ENCODE assay signal across 8 cellular contexts in the genomic region with DNA sequence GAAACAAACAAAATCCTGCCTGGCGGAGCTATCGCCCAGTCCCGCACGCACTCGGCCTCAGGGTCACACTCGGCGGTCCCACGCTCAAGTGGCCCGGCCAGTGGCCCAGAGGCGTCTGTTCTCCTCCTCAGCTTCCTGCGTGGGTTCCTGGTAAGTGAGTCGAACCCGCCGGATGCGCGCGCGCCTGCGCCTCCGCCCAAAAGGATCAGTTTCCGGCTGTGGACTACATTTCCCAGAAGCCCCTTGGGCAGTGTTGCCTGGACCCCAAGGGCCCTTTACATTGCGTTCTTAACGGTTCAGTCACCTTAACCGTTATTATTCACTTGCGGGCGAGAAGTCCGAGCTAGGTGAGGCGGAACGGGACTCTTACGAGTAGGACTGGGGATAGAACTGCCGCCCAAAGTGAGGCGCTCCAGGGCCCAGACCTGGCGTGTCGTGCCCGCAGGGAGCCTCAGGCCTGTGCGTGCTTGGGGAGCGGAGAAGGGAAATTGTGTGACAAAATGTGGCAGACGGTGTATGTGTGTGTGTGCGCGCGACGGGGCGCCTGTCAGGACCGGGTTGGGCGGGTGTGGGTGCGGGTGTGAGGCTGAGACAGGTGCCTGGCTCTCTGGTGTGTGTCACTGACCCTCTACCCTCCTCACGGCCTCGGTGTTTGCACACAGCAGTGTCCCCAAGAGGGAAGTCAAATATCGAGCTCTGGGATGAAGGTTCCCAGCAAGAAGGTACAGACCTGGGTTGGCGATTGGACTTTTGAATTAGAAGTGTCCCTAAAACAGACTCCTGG. TPM values are rescaled to one million over a fixed set of nuclear protein-coding genes. Genes with fewer than 3 reads are reported as not detected.
DNase-seq lines count a peak whose midpoint lies in the region; ATAC-seq and TF ChIP-seq lines count a peak whose summit lies in the region.

ZNF546 (plus strand) TSS at position 250 of the 784 bp plus-strand sequence. CDS start 1,267 bp downstream, outside the sequence.

- H3K27me3 ChIP-seq in BE2C = no peaks in the 10 kb centered on the region

- TF ChIP-seq CTCF in BE2C (IDR thresholded peaks at IDR 0.05; ENCODE audit: low read depth, low read length) (no peak), coronary artery (IDR thresholded peaks at IDR 0.05) (no peak)

- H3K9me3 Mint-ChIP-seq in activated CD4-positive, alpha-beta T cell treated with anti-CD3 and anti-CD28 coated beads, Interleukin-2, amount 10 ng/mL, durations not matched to agents 24 days and 14 days = peaks cover 5% of the 10 kb centered on the region

- no peaks in the 10 kb centered on the region for H3K4me1 ChIP-seq in BE2C

- H3K36me3 Mint-ChIP-seq in activated CD4-positive, alpha-beta T cell treated with anti-CD3 and anti-CD28 coated beads, Interleukin-2, amount 10 ng/mL, durations not matched to agents 24 days and 14 days (ENCODE audit: low read depth) = peaks cover 37% of the 10 kb centered on the region

- H3K27ac Mint-ChIP-seq in activated CD4-positive, alpha-beta T cell treated with anti-CD3 and anti-CD28 coated beads, Interleukin-2, amount 10 ng/mL, durations not matched to agents 24 days and 14 days = peak within 1 kb of the TSS; percentile 95

- no peaks in the 10 kb centered on the region for H3K27me3 Mint-ChIP-seq in activated CD4-positive, alpha-beta T cell treated with anti-CD3 and anti-CD28 coated beads, Interleukin-2, amount 10 ng/mL, durations not matched to agents 24 days and 14 days

- intact Hi-C loops in activated CD4-positive, alpha-beta T cell treated with anti-CD3 and anti-CD28 coated beads, Interleukin-2, amount 10 ng/mL, durations not matched to agents 24 days and 14 days (cut with micrococcal nuclease) = loop anchor here (1.0 to 10.0 kb wide), 4 partner anchors 26 to 288 kb away; partner anchors contain the start of genes AKT2, PSMC4, ZNF780A and ZNF780B
- intact Hi-C loops in left colon (cut with DNase I, micrococcal nuclease) = no loop called here

- peak within 1 kb of the TSS; percentile 71 to 93 for H3K27ac ChIP-seq in coronary artery

- H3K9me3 ChIP-seq in BE2C = no peaks in the 10 kb centered on the region

- DNase-seq in BE2C = peak; percentile 90
- peak; percentile 77 for DNase-seq in GM19240 (ENCODE audit: insufficient read length, low spot score)
- peak; percentile 76 to 93 for DNase-seq in NCI-H526 (lab: John Stamatoyannopoulos, UW)
- DNase-seq in activated CD4-positive, alpha-beta T cell treated with anti-CD3 and anti-CD28 coated beads, Interleukin-2, amount 10 ng/mL, durations not matched to agents 24 days and 14 days = peak; percentile 97
- DNase-seq in coronary artery (ENCODE audit: low spot score) = peak; percentile 95
- DNase-seq in left colon = peak; percentile 91 to 93
- DNase-seq in stimulated activated CD4-positive, alpha-beta T cell treated with anti-CD3 and anti-CD28 coated beads, Interleukin-1b, Interleukin-23, amount 100 ng/mL, for 4 hours (ENCODE audit: low read depth in 2 of 2) = peak; percentile 82 to 86

- H3K4me3 ChIP-seq in BE2C (ENCODE audit: low read depth, low read length) (peak within 1 kb of the TSS; percentile 98), coronary artery (peak within 1 kb of the TSS; percentile 81)

- H3K4me3 Mint-ChIP-seq in activated CD4-positive, alpha-beta T cell treated with anti-CD3 and anti-CD28 coated beads, Interleukin-2, amount 10 ng/mL, durations not matched to agents 24 days and 14 days = peak within 1 kb of the TSS; percentile 90

- peak; percentile 39 for ATAC-seq in HG03469 (IDR thresholded peaks at IDR 0.05; ENCODE audit: unreplicated experiment)
- ATAC-seq in left colon = peak; percentile 99

- no peaks in the 10 kb centered on the region for H3K36me3 ChIP-seq in BE2C

- H3K4me1 Mint-ChIP-seq in activated CD4-positive, alpha-beta T cell treated with anti-CD3 and anti-CD28 coated beads, Interleukin-2, amount 10 ng/mL, durations not matched to agents 24 days and 14 days = peaks cover 24% of the 10 kb centered on the region

RNA-seq across cellular contexts. Expression of gene ZNF546, which starts in this region (rescaled TPM):
- polyA plus RNA-seq in BE2C (2012; ENCODE audit: insufficient read depth, insufficient read length, low read depth) = 1.0 TPM
- 4.4 and 6.7 TPM in 2 replicates for total RNA-seq in activated CD4-positive, alpha-beta T cell treated with anti-CD3 and anti-CD28 coated beads, Interleukin-2, amount 10 ng/mL, durations not matched to agents 24 days and 14 days
- total RNA-seq in left colon = 1 to 10 TPM; 2.0 to 3.0 TPM

Comparison
In these comparisons a context has a peak if more than half of its experiments do, and no peak if none do; other contexts are left out.
1. Peak in every context shown above with its lines: DNase-seq, ATAC-seq, H3K4me3 ChIP-seq and H3K27ac ChIP-seq.